ENCODE assay signal across 18 cellular contexts in genomic region chr7:35248576-35249536, GRCh38. TPM values are rescaled to one million over a fixed set of nuclear protein-coding genes. Genes with fewer than 3 reads are reported as not detected.
DNase-seq lines count a peak whose midpoint lies in the region; ATAC-seq and TF ChIP-seq lines count a peak whose summit lies in the region.
"Had no signal": no experiment of that assay in that cellular context is flagged by ENCODE, and none has a peak within 500 bp of the region (broad histone marks: within the 10 kb centered on the region; RNA-seq: fewer than 3 reads in every experiment).

No MANE protein-coding gene starts in this region.

- H3K27me3 ChIP-seq in H7 (ENCODE audit: control insufficient read depth, insufficient read depth, low read length) (peaks cover 88% of the 10 kb centered on the region), SJCRH30 (peaks cover 4% of the 10 kb centered on the region; the same call in 1 of the 2 replicates), neural cell (ENCODE audit: insufficient read depth, low read depth, low read length) (peaks cover 95% of the 10 kb centered on the region), A673 (replicated peaks; ENCODE audit: insufficient read depth, low read depth, low read length, poor library complexity) (peaks cover 95% of the 10 kb centered on the region)
- peaks cover 44% of the 10 kb centered on the region for H3K27me3 ChIP-seq in CD4-positive, alpha-beta memory T cell (ENCODE audit: insufficient read depth, low read length)
- H3K27me3 ChIP-seq: ovary had no signal

- no peaks in the 10 kb centered on the region for H4K20me1 ChIP-seq in neural cell (ENCODE audit: insufficient read depth)

- no peak overlapping the region for H3K27ac Mint-ChIP-seq in CD4-positive, alpha-beta memory T cell
- H3K27ac Mint-ChIP-seq: T-helper 2 cell treated with Interferon-gamma antibody and Interleukin-4, amounts not matched to agents 5 μg/mL and 100 μg/mL, for 36 hours had no signal

- no peak for TF ChIP-seq EP300 in neural cell (conservative IDR thresholded peaks at IDR 0.05; ENCODE audit: poor library complexity, severe bottlenecking)

- no peaks in the 10 kb centered on the region for H3F3A ChIP-seq in neural cell (ENCODE audit: insufficient read depth, low read length, poor library complexity, severe bottlenecking)

- H3K36me3 ChIP-seq in H7 (replicated peaks; ENCODE audit: control insufficient read depth, insufficient read depth, low read length) (no peaks in the 10 kb centered on the region), SJCRH30 (no peaks in the 10 kb centered on the region), neural cell (ENCODE audit: insufficient read depth, low read length) (no peaks in the 10 kb centered on the region), A673 (ENCODE audit: insufficient read depth, low read length, poor library complexity, severe bottlenecking) (no peaks in the 10 kb centered on the region)
- no peaks in the 10 kb centered on the region for H3K36me3 ChIP-seq in CD4-positive, alpha-beta memory T cell (ENCODE audit: insufficient read depth, low read length)
- H3K36me3 ChIP-seq: adrenal gland, ovary, thoracic aorta had no signal

- CTCF ChIA-PET in CD4-positive, alpha-beta memory T cell (lab: Charles Lee; ENCODE audit: partially characterized antibody), result no interaction called here
- CTCF ChIA-PET in A673 (lab: Charles Lee), result no interaction called here

- no peaks in the 10 kb centered on the region for H3K79me2 ChIP-seq in neural cell (replicated peaks; ENCODE audit: insufficient read depth, low read length)

- H3K9me3 ChIP-seq in SJCRH30 (replicated peaks) (no peaks in the 10 kb centered on the region), neural cell (ENCODE audit: low read length) (no peaks in the 10 kb centered on the region), A673 (ENCODE audit: low read depth, low read length, poor library complexity, severe bottlenecking) (no peaks in the 10 kb centered on the region)
- no peaks in the 10 kb centered on the region for H3K9me3 ChIP-seq in CD4-positive, alpha-beta memory T cell (ENCODE audit: control insufficient read depth in 1 of 2, low read length in 2 of 2)
- H3K9me3 ChIP-seq: adrenal gland, thoracic aorta had no signal

- H3K36me3 Mint-ChIP-seq in CD4-positive, alpha-beta memory T cell, result peaks cover 0 to 1% of the 10 kb centered on the region in 2 donors

- H3K4me1 ChIP-seq in SJCRH30, result no peaks in the 10 kb centered on the region
- peaks cover 12% of the 10 kb centered on the region for H3K4me1 ChIP-seq in CD4-positive, alpha-beta memory T cell (ENCODE audit: insufficient read depth, low read length)
- no peaks in the 10 kb centered on the region for H3K4me1 ChIP-seq in A673 (ENCODE audit: insufficient read depth, low read length, poor library complexity, severe bottlenecking)

- no peak overlapping the region for H2AFZ ChIP-seq in neural cell (ENCODE audit: low read depth, low read length)

- ATAC-seq in left ventricle myocardium superior, result peak; percentile 25
- no peak for ATAC-seq in GM19463 (IDR thresholded peaks at IDR 0.05; ENCODE audit: unreplicated experiment)

- POLR2A ChIA-PET in CD4-positive, alpha-beta memory T cell (lab: Charles Lee; ENCODE audit: partially characterized antibody), result no interaction called here
- POLR2A ChIA-PET in A673 (lab: Charles Lee; ENCODE audit: low non-redundant PET), result no interaction called here

- H3K4me1 Mint-ChIP-seq in CD4-positive, alpha-beta memory T cell, result peaks cover 2 to 26% (median 10%) of the 10 kb centered on the region in 4 donors

- H3K9me2 ChIP-seq in neural cell (ENCODE audit: insufficient read depth, low read length), result no peaks in the 10 kb centered on the region

- no peak overlapping the region for H3K4me3 Mint-ChIP-seq in CD4-positive, alpha-beta memory T cell
- H3K4me3 Mint-ChIP-seq: T-helper 2 cell treated with Interferon-gamma antibody and Interleukin-4, amounts not matched to agents 5 μg/mL and 100 μg/mL, for 36 hours had no signal

- H3K27ac ChIP-seq in SJCRH30 (no peak overlapping the region), neural cell (ENCODE audit: low read length) (no peak overlapping the region), A673 (ENCODE audit: low read depth, low read length, poor library complexity, severe bottlenecking) (no peak overlapping the region)
- H3K27ac ChIP-seq in CD4-positive, alpha-beta memory T cell (ENCODE audit: low read depth, low read length), result no peak overlapping the region
- H3K27ac ChIP-seq: ovary, thoracic aorta had no signal

- DNase-seq in H7 (peak; percentile 66), SJCRH30 (peak in 1 of 2 experiments; percentile 23), left ventricle myocardium superior (peak; percentile 59), A673 (ENCODE audit: low spot score) (no peak)
- no peak for DNase-seq in CD4-positive, alpha-beta memory T cell
- no peak for DNase-seq in effector CD4-positive, alpha-beta T cell
- DNase-seq: adrenal gland; NCI-H1048; NK-92 treated with Interleukin-12 subunit alpha and Interleukin-12 subunit beta, amount 100 ng/mL, for 24 hours; ovary; SHP77; stimulated activated CD4-positive, alpha-beta T cell treated with anti-CD3 and anti-CD28 coated beads, Interleukin-4, amount 100 ng/mL, for 4 hours had no signal

- H3K27me3 Mint-ChIP-seq in CD4-positive, alpha-beta memory T cell, result peaks cover 47 to 52% of the 10 kb centered on the region in 2 donors

- H3K9ac ChIP-seq in neural cell (ENCODE audit: low read length), result no peak overlapping the region

- H3K4me3 ChIP-seq in H7 (ENCODE audit: insufficient read depth, low read depth, low read length), result peak overlapping the region; percentile 30; the same call in 1 of the 2 replicates
- H3K4me3 ChIP-seq in SJCRH30, result peak overlapping the region; percentile 49
- H3K4me3 ChIP-seq in neural cell (ENCODE audit: low read length), result no peak overlapping the region
- H3K4me3 ChIP-seq in CD4-positive, alpha-beta memory T cell (ENCODE audit: low read length in 2 of 2), result no peak overlapping the region
- H3K4me3 ChIP-seq in A673 (ENCODE audit: low read depth, low read length, poor library complexity, severe bottlenecking), result no peak overlapping the region
- H3K4me3 ChIP-seq: adrenal gland, ovary, thoracic aorta had no signal

- no peak for TF ChIP-seq RAD21 in neural cell (conservative IDR thresholded peaks at IDR 0.05)

- TF ChIP-seq CTCF in neural cell (IDR thresholded peaks at IDR 0.05; ENCODE audit: poor library complexity, severe bottlenecking) (no peak), A673 (conservative IDR thresholded peaks at IDR 0.05; ENCODE audit: low read depth, low read length) (no peak)

- H3K4me2 ChIP-seq in neural cell (ENCODE audit: low read length), result no peak overlapping the region

- peaks cover 0 to 23% (median 11%) of the 10 kb centered on the region in 8 donors for H3K9me3 Mint-ChIP-seq in CD4-positive, alpha-beta memory T cell
- H3K9me3 Mint-ChIP-seq: T-helper 2 cell treated with Interferon-gamma antibody and Interleukin-4, amounts not matched to agents 5 μg/mL and 100 μg/mL, for 36 hours had no signal

- intact Hi-C loops in left ventricle myocardium superior (cut with micrococcal nuclease) (no loop called here), A673 (cut with micrococcal nuclease; ENCODE audit: unreplicated experiment) (no loop called here)
- intact Hi-C loops in CD4-positive, alpha-beta memory T cell (cut with micrococcal nuclease), result no loop called here

- BruUV-seq in A673 (replicated peaks; lab: Mats Ljungman, UMichigan), result no TSS peak

TF ChIP-seq in neural cell, 6 proteins besides CTCF, POLR2A, EP300 and RAD21:
- TF ChIP-seq EZH2 (IDR thresholded peaks at IDR 0.05; ENCODE audit: borderline replicate concordance, insufficient read depth, low read length, poor library complexity, severe bottlenecking) (peak; percentile 64), SMC3 (conservative IDR thresholded peaks at IDR 0.05; ENCODE audit: poor library complexity) (no peak), POLR2AphosphoS5 (IDR thresholded peaks at IDR 0.05) (no peak), MXI1 (conservative IDR thresholded peaks at IDR 0.05; ENCODE audit: poor library complexity, severe bottlenecking) (no peak)

RNA-seq across cellular contexts. Expression of gene TBX20, which starts 5.0 kb away (rescaled TPM):
- 0.30 and 0.69 TPM in 2 replicates for total RNA-seq in H7 (2014; rRNA removed; shearing (Covaris generic))
- 2.0 and 2.6 TPM in 2 replicates for total RNA-seq in SJCRH30 (2014; rRNA removed; shearing (Covaris generic))
- total RNA-seq in left ventricle myocardium superior (193 TPM), A673 (2021) (1.8 TPM in 2 replicates)
- not detected in 2 replicates for polyA plus RNA-seq in neural cell
- polyA minus RNA-seq in neural cell, result not detected in 2 replicates
- not detected for total RNA-seq in CD4-positive, alpha-beta memory T cell
- polyA plus RNA-seq in CD4-positive, alpha-beta memory T cell, result not detected
- total RNA-seq: activated CD8-positive, alpha-beta memory T cell treated with anti-CD3 and anti-CD28 coated beads for 36 hours; frontal cortex had no signal
- polyA plus RNA-seq: ovary had no signal

Comparison
In these comparisons a context has a peak if more than half of its experiments do, and no peak if none do; other contexts are left out.
1. DNase-seq: peak in H7 (single experiment) and left ventricle myocardium superior (single experiment); none in CD4-positive, alpha-beta memory T cell (0 of 5), A673 (single experiment) and effector CD4-positive, alpha-beta T cell (single experiment).
2. H3K4me3 ChIP-seq: peak in H7 (single experiment) and SJCRH30 (single experiment); none in neural cell (single experiment), CD4-positive, alpha-beta memory T cell (0 of 2) and A673 (single experiment).
3. RNA of gene TBX20, which starts 5.0 kb away (total RNA-seq): 193 TPM in left ventricle myocardium superior (single experiment); 2.0 to 2.6 TPM in SJCRH30, 1.8 TPM in A673, 0.30 to 0.69 TPM in H7 and not detected in CD4-positive, alpha-beta memory T cell; every median in the first group is over 10 times any median in the second.